26 cellular contexts compared by ENCODE assay signal in genomic region chr10:124078714-124079113, GRCh38. TPM values are rescaled to one million over a fixed set of nuclear protein-coding genes. Genes with fewer than 3 reads are reported as not detected.
"Had no signal": no experiment of that assay in that cellular context is flagged by ENCODE, and none has a peak within 500 bp of the region (broad histone marks: within the 10 kb centered on the region; RNA-seq: fewer than 3 reads in every experiment).

No MANE protein-coding gene starts in this region.

- H3K27ac ChIP-seq: brain microvascular endothelial cell, cardiac muscle cell, WERI-Rb-1 had no signal

- H3K36me3 ChIP-seq: brain microvascular endothelial cell, cardiac muscle cell, WERI-Rb-1 had no signal

- H3K4me3 ChIP-seq: cardiac muscle cell had no signal

- ATAC-seq: activated CD4-positive, alpha-beta T cell treated with anti-CD3 and anti-CD28 coated beads for 36 hours; activated T-helper 17 cell treated with anti-CD3 and anti-CD28 coated beads, Interleukin-2, amount 50 U/mL, for 72 hours; T-cell had no signal

- DNase-seq: activated CD4-positive, alpha-beta memory T cell treated with anti-CD3 and anti-CD28 coated beads, Interleukin-2, amount 10 ng/mL, durations not matched to agents 7 days and 5 days; activated CD4-positive, alpha-beta T cell treated with anti-CD3 and anti-CD28 coated beads for 36 hours; activated CD4-positive, alpha-beta T cell treated with anti-CD3 and anti-CD28 coated beads, Interleukin-2, amount 50 U/mL, for 1 hour; activated gamma-delta T cell; activated naive CD4-positive, alpha-beta T cell treated with anti-CD3 and anti-CD28 coated beads for 36 hours; activated T-cell treated with anti-CD3 and anti-CD28 coated beads for 4 hours; activated T-cell treated with anti-CD3 and anti-CD28 coated beads, Interleukin-2, amount 50 U/mL, for 48 hours; brain microvascular endothelial cell; cerebellar nuclear complex; KBM-7; MV-4-11; NCI-H1092 treated with DMSO at 0.1 percent for 48 hours; NCI-H1436; NCI-H1694 treated with DMSO at 0.1 percent for 48 hours; NCI-H2029 treated with DMSO at 0.1 percent for 48 hours; NCI-H345; NCI-H510A; NCI-H69; SIG-M5; T-cell; T-helper 2 cell; T1000; WERI-Rb-1 had no signal

- H3K27me3 ChIP-seq: brain microvascular endothelial cell, cardiac muscle cell had no signal

RNA-seq across cellular contexts. Expression of gene CHST15, which starts 14.7 kb away (rescaled TPM):
- total RNA-seq: activated CD8-positive, alpha-beta memory T cell treated with anti-CD3 and anti-CD28 coated beads for 36 hours had no signal
